8 cellular contexts compared by ENCODE assay signal in genomic region chr1:7539772-7540175, GRCh38.
DNase-seq lines count a peak whose midpoint lies in the region; ATAC-seq, FAIRE-seq and TF ChIP-seq lines count a peak whose summit lies in the region.

No MANE protein-coding gene starts in this region.

- H3K4me1 ChIP-seq in kidney (ENCODE audit: control insufficient read depth in 1 of 2, insufficient read depth in 1 of 2, low read depth in 1 of 2, low read length in 2 of 2), result peaks cover 9 to 13% of the 10 kb centered on the region in 2 donors

- H3K9me3 ChIP-seq in kidney (ENCODE audit: control insufficient read depth in 1 of 2, low read length in 2 of 2), result no peaks in the 10 kb centered on the region

- DNase-seq in DMS53 (lab: John Stamatoyannopoulos, UW) (peak; percentile 86), HK-2 (ENCODE audit: unreplicated experiment) (peak; percentile 57), kidney (peak; percentile 63), SIG-M5 treated with dmso at 0.1 percent for 504 hours (lab: John Stamatoyannopoulos, UW; ENCODE audit: unreplicated experiment) (no peak), globus pallidus (ENCODE audit: low spot score) (no peak)
- peak; percentile 48 to 60 for DNase-seq in activated CD4-positive, alpha-beta T cell treated with anti-CD3 and anti-CD28 coated beads, Interleukin-2, amount 50 U/mL, for 48 hours

- peak; percentile 53 for TF ChIP-seq CTCF in kidney (IDR thresholded peaks at IDR 0.05; ENCODE audit: borderline replicate concordance, extremely low read depth, insufficient read depth)

- no peak for ATAC-seq in GM18907 (IDR thresholded peaks at IDR 0.05; ENCODE audit: unreplicated experiment)
- no peak for ATAC-seq in HG03571 (IDR thresholded peaks at IDR 0.05; ENCODE audit: unreplicated experiment)

- no peak overlapping the region for H3K9ac ChIP-seq in kidney (ENCODE audit: low read length in 2 of 2)

- no peak overlapping the region for H3K27ac ChIP-seq in kidney (ENCODE audit: low read depth in 2 of 2, low read length in 2 of 2)

- H3K36me3 ChIP-seq in kidney (ENCODE audit: control insufficient read depth in 1 of 2, insufficient read depth in 2 of 2, low read length in 2 of 2), result no peaks in the 10 kb centered on the region

- intact Hi-C loops in kidney (cut with DNase I), result no loop called here

- H3K4me3 ChIP-seq in kidney (ENCODE audit: low read length in 2 of 2), result no peak overlapping the region

- no peak for FAIRE-seq in kidney (lab: Jason Lieb, UNC)

Comparison
In these comparisons a context has a peak if more than half of its experiments do, and no peak if none do; other contexts are left out.
1. DNase-seq: peak in DMS53 (single experiment), HK-2 (single experiment), activated CD4-positive, alpha-beta T cell treated with anti-CD3 and anti-CD28 coated beads, Interleukin-2, amount 50 U/mL, for 48 hours (2 of 2) and kidney (single experiment); none in SIG-M5 treated with dmso at 0.1 percent for 504 hours (single experiment) and globus pallidus (single experiment).